ENCODE assay signal across 16 cellular contexts in genomic region chr20:11271319-11271718, GRCh38.
DNase-seq lines count a peak whose midpoint lies in the region; ATAC-seq, FAIRE-seq and TF ChIP-seq lines count a peak whose summit lies in the region.
"Had no signal": no experiment of that assay in that cellular context is flagged by ENCODE, and none has a peak within 500 bp of the region (broad histone marks: within the 10 kb centered on the region; RNA-seq: fewer than 3 reads in every experiment).

No MANE protein-coding gene starts in this region.

- WGBS in HepG2 (ENCODE audit: low lambda C conversion rate): 15% methylated on average over 6 of the region's 6 CpGs
- 42% methylated on average over 6 of the region's 6 CpGs for WGBS in right lobe of liver (ENCODE audit: insufficient coverage, low coverage, low lambda C conversion rate, missing lambda C conversion rate)
- 69 to 81% methylated on average over 3 of the region's 6 CpGs for WGBS in transverse colon (ENCODE audit: low coverage in 1 of 2), 2 donors

- CTCF ChIA-PET in HepG2 (lab: Yijun Ruan, JAX; ENCODE audit: low intra/inter-chr PET ratio, low total read pairs): no interaction called here

- H3K27ac ChIP-seq in HepG2 (ENCODE audit: extremely low read length, insufficient read depth, low read length): no peak overlapping the region
- no peak overlapping the region for H3K27ac ChIP-seq in right lobe of liver
- peak overlapping the region; percentile 17 for H3K27ac ChIP-seq in WERI-Rb-1
- H3K27ac ChIP-seq in transverse colon: no peak overlapping the region
- H3K27ac ChIP-seq: tibial nerve had no signal

- DNase-seq in HepG2 (ENCODE audit: low spot score) (peak; percentile 30), right lobe of liver (no peak), WERI-Rb-1 (peak; percentile 79), islet precursor cell (peak; percentile 93), mucosa of gallbladder (ENCODE audit: low spot score) (no peak), transverse colon (no peak), COLO829 (ENCODE audit: low spot score) (no peak)
- DNase-seq in stimulated activated CD4-positive, alpha-beta T cell treated with anti-CD3 and anti-CD28 coated beads, Interleukin-12 subunit alpha, Interleukin-12 subunit beta, amount 100 ng/mL, for 4 hours: no peak
- DNase-seq: activated CD8-positive, alpha-beta memory T cell treated with anti-CD3 and anti-CD28 coated beads, Interleukin-2, amount 10 ng/mL, durations not matched to agents 7 days and 5 days; left colon; naive thymus-derived CD4-positive, alpha-beta T cell; SIG-M5; small intestine had no signal

- H3K9me3 ChIP-seq in HepG2 (ENCODE audit: low read length) (no peaks in the 10 kb centered on the region), right lobe of liver (no peaks in the 10 kb centered on the region), WERI-Rb-1 (ENCODE audit: severe bottlenecking) (no peaks in the 10 kb centered on the region), transverse colon (no peaks in the 10 kb centered on the region)
- H3K9me3 ChIP-seq: tibial nerve had no signal

- TF ChIP-seq EP300 in HepG2 (IDR thresholded peaks at IDR 0.05; ENCODE audit: low read depth in 2 of 2, low read length in 2 of 2): no peak
- no peak for TF ChIP-seq EP300 in HepG2 (CRISPR knock-in tag; IDR thresholded peaks at IDR 0.05; ENCODE audit: borderline replicate concordance)
- no peak for TF ChIP-seq EP300 in transverse colon (IDR thresholded peaks at IDR 0.05; ENCODE audit: low read depth)

- H3K4me3 ChIP-seq in HepG2 (replicated peaks in 1 of 3; ENCODE audit: insufficient read depth in 1 of 3, low read depth in 2 of 3, low read length in 3 of 3) (no peak overlapping the region), right lobe of liver (no peak overlapping the region), WERI-Rb-1 (ENCODE audit: low read depth, low read length) (no peak overlapping the region), transverse colon (no peak overlapping the region)
- H3K4me3 ChIP-seq: tibial nerve had no signal

- no peak overlapping the region for H3K9ac ChIP-seq in HepG2 (ENCODE audit: insufficient read depth, low read depth, low read length)

- H2AFZ ChIP-seq in HepG2 (ENCODE audit: low read length): no peak overlapping the region

- FAIRE-seq in HepG2 (lab: Jason Lieb, UNC): peak; percentile 4
- FAIRE-seq: colon, small intestine had no signal

- no peak overlapping the region for H3K4me2 ChIP-seq in HepG2 (ENCODE audit: low read depth, low read length)

- H3K27me3 ChIP-seq in HepG2 (ENCODE audit: control insufficient read depth in 1 of 2, insufficient read depth in 2 of 2, low read length in 2 of 2): peaks cover 0 to 8% of the 10 kb centered on the region in 2 experiments; a peak in 1 of 5 replicates
- H3K27me3 ChIP-seq in right lobe of liver: no peaks in the 10 kb centered on the region
- no peaks in the 10 kb centered on the region for H3K27me3 ChIP-seq in WERI-Rb-1 (ENCODE audit: insufficient read depth, low read depth, severe bottlenecking)
- H3K27me3 ChIP-seq in transverse colon: no peaks in the 10 kb centered on the region
- H3K27me3 ChIP-seq: tibial nerve had no signal

- TF ChIP-seq POLR2A in HepG2 (IDR thresholded peaks at IDR 0.05; ENCODE audit: insufficient read depth in 1 of 2, low read depth in 2 of 2, low read length in 2 of 2) (no peak), right lobe of liver (IDR thresholded peaks at IDR 0.05) (no peak), transverse colon (IDR thresholded peaks at IDR 0.05) (no peak)

- ATAC-seq in HepG2: peak; percentile 81
- no peak for ATAC-seq in right lobe of liver
- ATAC-seq: activated CD8-positive, alpha-beta memory T cell treated with anti-CD3 and anti-CD28 coated beads, Interleukin-2, amount 10 ng/mL, durations not matched to agents 7 days and 5 days; activated naive CD4-positive, alpha-beta T cell treated with anti-CD3 and anti-CD28 coated beads, Interleukin-2, amount 50 U/mL, for 72 hours; left colon; naive thymus-derived CD4-positive, alpha-beta T cell had no signal

- in situ Hi-C loops in HepG2 (cut with HindIII; ENCODE audit: extremely low pct_ligation_motif_present, low pct_unique_long_range_greater_than_20kb) (loop anchor here (5.0 kb wide), 2 partner anchors 604 to 714 kb away; no protein-coding TSS in a partner anchor), transverse colon (cut with MboI; ENCODE audit: low pct_ligation_motif_present in 1 of 4, low pct_unique_long_range_greater_than_20kb in 1 of 4, low sequenced_read_pairs in 3 of 4) (loop anchor here in 3 of 4 donors (10.0 to 25.0 kb wide), 2 partner anchors 717 to 809 kb away; no protein-coding TSS in a partner anchor)

- 0 out of 2 replicates have a peak, but pooled peaks have one; percentile 18 for TF ChIP-seq RAD21 in HepG2 (CRISPR knock-in tag; IDR thresholded peaks at IDR 0.05)

- no peaks in the 10 kb centered on the region for H4K20me1 ChIP-seq in HepG2 (ENCODE audit: insufficient read depth, low read length)

- BruUV-seq in HepG2 (replicated peaks; lab: Mats Ljungman, UMichigan): no TSS peak

- H3K4me1 ChIP-seq in HepG2 (ENCODE audit: insufficient read depth, low read length) (peaks cover 14% of the 10 kb centered on the region), right lobe of liver (no peaks in the 10 kb centered on the region), transverse colon (peaks cover 0 to 11% (median 0%) of the 10 kb centered on the region in 4 donors)

- intact Hi-C loops in HepG2 (cut with micrococcal nuclease; ENCODE audit: unreplicated experiment) (loop anchor here (5.0 to 10.0 kb wide), 4 partner anchors 177 to 837 kb away; partner anchors contain the start of genes MKKS and SLX4IP), right lobe of liver (cut with DNase I) (no loop called here), transverse colon (cut with DNase I; ENCODE audit: low total_unique reads) (loop anchor here (10.0 kb wide), 1 partner anchor 597 kb away; the partner anchor contains the start of gene JAG1)

- TF ChIP-seq CTCF in HepG2 (CRISPR knock-in tag; IDR thresholded peaks at IDR 0.05) (no peak), right lobe of liver (IDR thresholded peaks at IDR 0.05) (no peak), WERI-Rb-1 (IDR thresholded peaks at IDR 0.05; ENCODE audit: low read depth, low read length) (peak; percentile 43), transverse colon (IDR thresholded peaks at IDR 0.05) (no peak)

- H3K79me2 ChIP-seq in HepG2 (ENCODE audit: insufficient read depth, low read length): no peaks in the 10 kb centered on the region

- no peaks in the 10 kb centered on the region for H3K36me3 ChIP-seq in HepG2 (replicated peaks in 1 of 2; ENCODE audit: control insufficient read depth in 1 of 2, insufficient read depth in 2 of 2, low read length in 2 of 2)
- H3K36me3 ChIP-seq in right lobe of liver: no peaks in the 10 kb centered on the region
- no peaks in the 10 kb centered on the region for H3K36me3 ChIP-seq in WERI-Rb-1
- H3K36me3 ChIP-seq in transverse colon: no peaks in the 10 kb centered on the region
- H3K36me3 ChIP-seq: tibial nerve had no signal

- POLR2A ChIA-PET in HepG2 (lab: Yijun Ruan, JAX): no interaction called here

TF ChIP-seq in HepG2, 621 proteins besides CTCF, POLR2A, EP300 and RAD21:
- peak; percentile 34; the same call in 1 of the 2 replicates for TF ChIP-seq ZNF687 (CRISPR knock-in tag; IDR thresholded peaks at IDR 0.05)
- TF ChIP-seq CENPX (CRISPR knock-in tag; IDR thresholded peaks at IDR 0.05): no peak
- TF ChIP-seq STAG1 (CRISPR knock-in tag; IDR thresholded peaks at IDR 0.05): peak; percentile 35
- TF ChIP-seq PHF8 (CRISPR knock-in tag; IDR thresholded peaks at IDR 0.05): 0 out of 2 replicates have a peak, but pooled peaks have one; percentile 19
- TF ChIP-seq PATZ1 (CRISPR knock-in tag; IDR thresholded peaks at IDR 0.05): peak; percentile 61
TF ChIP-seq in HepG2: peak in this region for 4.

Comparison
In these comparisons a context has a peak if more than half of its experiments do, and no peak if none do; other contexts are left out.
1. DNase-seq: peak in HepG2 (single experiment), WERI-Rb-1 (single experiment) and islet precursor cell (single experiment); none in right lobe of liver (0 of 3), mucosa of gallbladder (single experiment), stimulated activated CD4-positive, alpha-beta T cell treated with anti-CD3 and anti-CD28 coated beads, Interleukin-12 subunit alpha, Interleukin-12 subunit beta, amount 100 ng/mL, for 4 hours (single experiment), transverse colon (single experiment) and COLO829 (single experiment).
2. intact Hi-C loops: an anchor here in HepG2 (5.0 to 10.0 kb wide) and transverse colon (10.0 kb wide); none called in right lobe of liver.